1 cellular context compared by ENCODE assay signal in genomic region chr17:45307290-45308015, GRCh38.
TF ChIP-seq lines count a peak whose summit lies in the region.

No MANE protein-coding gene starts in this region.

TF ChIP-seq in HEK293, 187 proteins besides CTCF, POLR2A, EP300 and RAD21 (continued from another document):
- TF ChIP-seq TSHZ1 (tag by site-specific recombination; IDR thresholded peaks at IDR 0.05; ENCODE audit: borderline replicate concordance), result peak; percentile 68; the same call in 1 of the 2 replicates
- TF ChIP-seq ZNF513 (tag by site-specific recombination; IDR thresholded peaks at IDR 0.05), result no peak
- no peak for TF ChIP-seq EGR2 (tag by site-specific recombination; IDR thresholded peaks at IDR 0.05; ENCODE audit: low read depth)
- peak; percentile 80 for TF ChIP-seq HIC1 (tag by site-specific recombination; IDR thresholded peaks at IDR 0.05)
- no peak for TF ChIP-seq ZFP3 (tag by site-specific recombination; IDR thresholded peaks at IDR 0.05; ENCODE audit: low read depth)
- TF ChIP-seq GLIS2 (tag by site-specific recombination; IDR thresholded peaks at IDR 0.05), result no peak
- TF ChIP-seq ZNF37A (tag by site-specific recombination; IDR thresholded peaks at IDR 0.05), result no peak
- TF ChIP-seq ZNF398 (tag by site-specific recombination; IDR thresholded peaks at IDR 0.05), result peak; percentile 31; the same call in 1 of the 2 replicates
- no peak for TF ChIP-seq ZNF19 (tag by site-specific recombination; IDR thresholded peaks at IDR 0.05; ENCODE audit: low read depth)
- peak; percentile 53; the same call in 1 of the 2 replicates for TF ChIP-seq FEZF1 (tag by site-specific recombination; IDR thresholded peaks at IDR 0.05)
- no peak for TF ChIP-seq ZNF843 (tag by site-specific recombination; IDR thresholded peaks at IDR 0.05)
- TF ChIP-seq AEBP2 (tag by site-specific recombination; IDR thresholded peaks at IDR 0.05; ENCODE audit: borderline replicate concordance), result no peak
- TF ChIP-seq ZNF169 (tag by site-specific recombination; IDR thresholded peaks at IDR 0.05), result no peak
- no peak for TF ChIP-seq ZNF658 (tag by site-specific recombination; IDR thresholded peaks at IDR 0.05)
- TF ChIP-seq ZNF600 (tag by site-specific recombination; IDR thresholded peaks at IDR 0.05), result peak; percentile 34; the same call in 1 of the 2 replicates
- peak; percentile 69 for TF ChIP-seq PRDM6 (tag by site-specific recombination; IDR thresholded peaks at IDR 0.05)
- no peak for TF ChIP-seq ZNF704 (tag by site-specific recombination; IDR thresholded peaks at IDR 0.05)
- no peak; the same call in 1 of the 2 replicates for TF ChIP-seq ZNF24 (tag by site-specific recombination; IDR thresholded peaks at IDR 0.05)
- TF ChIP-seq ZBTB26 (tag by site-specific recombination; optimal IDR thresholded peaks at IDR 0.05), result no peak
- no peak for TF ChIP-seq ZNF514 (tag by site-specific recombination; IDR thresholded peaks at IDR 0.05)
- no peak for TF ChIP-seq ZNF350 (tag by site-specific recombination; IDR thresholded peaks at IDR 0.05)
- 0 out of 2 replicates have a peak, but pooled peaks have one; percentile 33 for TF ChIP-seq ZNF394 (tag by site-specific recombination; IDR thresholded peaks at IDR 0.05; ENCODE audit: borderline replicate concordance)
- TF ChIP-seq SETDB1 (IDR thresholded peaks at IDR 0.05; ENCODE audit: insufficient read length, low read length), result no peak
